Comparison of ENCODE assay signal across 1 cellular context in genomic region chr12:68344126-68344525, GRCh38.
TF ChIP-seq lines count a peak whose summit lies in the region.

No MANE protein-coding gene starts in this region.

TF ChIP-seq in HepG2, 621 proteins besides CTCF, POLR2A, EP300 and RAD21 (continued from another document and continues in another):
- TF ChIP-seq, protein P1, sequence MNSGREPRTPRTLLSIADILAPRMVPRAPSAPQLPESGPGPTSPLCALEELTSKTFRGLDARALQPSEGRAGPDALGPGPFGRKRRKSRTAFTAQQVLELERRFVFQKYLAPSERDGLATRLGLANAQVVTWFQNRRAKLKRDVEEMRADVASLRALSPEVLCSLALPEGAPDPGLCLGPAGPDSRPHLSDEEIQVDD (CRISPR knock-in tag; IDR thresholded peaks at IDR 0.05; ENCODE audit: borderline replicate concordance), result no peak
- TF ChIP-seq ZNF280D (CRISPR knock-in tag; IDR thresholded peaks at IDR 0.05) (no peak), ATF1 (CRISPR knock-in tag; IDR thresholded peaks at IDR 0.05) (no peak), MLX (CRISPR knock-in tag; IDR thresholded peaks at IDR 0.05) (peak; percentile 39; the same call in 1 of the 2 replicates), DRAP1 (CRISPR knock-in tag; IDR thresholded peaks at IDR 0.05) (no peak), BORCS8-MEF2B (CRISPR knock-in tag; IDR thresholded peaks at IDR 0.05) (no peak), CEBPZ (IDR thresholded peaks at IDR 0.05; ENCODE audit: low read length) (no peak), ZNF766 (CRISPR knock-in tag; IDR thresholded peaks at IDR 0.05; ENCODE audit: borderline replicate concordance) (no peak), TMF1 (CRISPR knock-in tag; IDR thresholded peaks at IDR 0.05; ENCODE audit: low read depth) (no peak), ZNF580 (CRISPR knock-in tag; IDR thresholded peaks at IDR 0.05; ENCODE audit: borderline replicate concordance, low read depth) (no peak), ZFP62 (CRISPR knock-in tag; IDR thresholded peaks at IDR 0.05) (no peak), RXRA (CRISPR knock-in tag; IDR thresholded peaks at IDR 0.05) (no peak; the same call in 1 of the 2 replicates), SKIL (CRISPR knock-in tag; IDR thresholded peaks at IDR 0.05; ENCODE audit: borderline replicate concordance) (no peak), SATB2 (CRISPR knock-in tag; IDR thresholded peaks at IDR 0.05) (no peak), ZNF775 (CRISPR knock-in tag; IDR thresholded peaks at IDR 0.05; ENCODE audit: borderline replicate concordance) (no peak), STAG1 (CRISPR knock-in tag; IDR thresholded peaks at IDR 0.05) (no peak), ZNF777 (CRISPR knock-in tag; IDR thresholded peaks at IDR 0.05) (no peak), U2AF1 (optimal IDR thresholded peaks at IDR 0.05; ENCODE audit: low read depth, low read length) (no peak), CSRNP2 (CRISPR knock-in tag; conservative IDR thresholded peaks at IDR 0.05; ENCODE audit: low read depth) (no peak), ZNF577 (CRISPR knock-in tag; IDR thresholded peaks at IDR 0.05; ENCODE audit: borderline replicate concordance, low read depth) (no peak), ZNF512B (CRISPR knock-in tag; IDR thresholded peaks at IDR 0.05; ENCODE audit: borderline replicate concordance) (no peak), ZNF296 (CRISPR knock-in tag; conservative IDR thresholded peaks at IDR 0.05) (no peak), SP5 (CRISPR knock-in tag; IDR thresholded peaks at IDR 0.05; ENCODE audit: borderline replicate concordance, low read depth) (no peak), AKNA (CRISPR knock-in tag; IDR thresholded peaks at IDR 0.05; ENCODE audit: borderline replicate concordance) (no peak), ZNF879 (CRISPR knock-in tag; IDR thresholded peaks at IDR 0.05) (no peak), PAX8 (CRISPR knock-in tag; IDR thresholded peaks at IDR 0.05; ENCODE audit: borderline replicate concordance) (no peak), SIX1 (CRISPR knock-in tag; IDR thresholded peaks at IDR 0.05; ENCODE audit: borderline replicate concordance) (peak; percentile 55; the same call in 1 of the 2 replicates), ZNF761 (CRISPR knock-in tag; conservative IDR thresholded peaks at IDR 0.05) (no peak)
- TF ChIP-seq, protein P2, sequence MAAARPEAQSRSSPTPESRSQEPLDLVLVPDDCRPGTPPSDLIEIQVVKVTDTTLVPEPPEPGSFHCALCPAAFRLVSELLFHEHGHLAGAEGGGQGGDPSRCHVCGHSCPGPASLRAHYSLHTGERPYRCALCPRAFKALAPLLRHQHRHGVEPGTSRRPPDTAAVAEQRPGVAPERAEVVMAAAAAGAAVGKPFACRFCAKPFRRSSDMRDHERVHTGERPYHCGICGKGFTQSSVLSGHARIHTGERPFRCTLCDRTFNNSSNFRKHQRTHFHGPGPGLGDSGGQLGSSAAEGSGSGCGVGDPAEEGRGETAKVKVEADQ (CRISPR knock-in tag; IDR thresholded peaks at IDR 0.05; ENCODE audit: borderline replicate concordance), result no peak
- TF ChIP-seq, protein P3, sequence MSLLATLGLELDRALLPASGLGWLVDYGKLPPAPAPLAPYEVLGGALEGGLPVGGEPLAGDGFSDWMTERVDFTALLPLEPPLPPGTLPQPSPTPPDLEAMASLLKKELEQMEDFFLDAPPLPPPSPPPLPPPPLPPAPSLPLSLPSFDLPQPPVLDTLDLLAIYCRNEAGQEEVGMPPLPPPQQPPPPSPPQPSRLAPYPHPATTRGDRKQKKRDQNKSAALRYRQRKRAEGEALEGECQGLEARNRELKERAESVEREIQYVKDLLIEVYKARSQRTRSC (CRISPR knock-in tag; IDR thresholded peaks at IDR 0.05; ENCODE audit: low read depth), result no peak
- TF ChIP-seq, protein P4, sequence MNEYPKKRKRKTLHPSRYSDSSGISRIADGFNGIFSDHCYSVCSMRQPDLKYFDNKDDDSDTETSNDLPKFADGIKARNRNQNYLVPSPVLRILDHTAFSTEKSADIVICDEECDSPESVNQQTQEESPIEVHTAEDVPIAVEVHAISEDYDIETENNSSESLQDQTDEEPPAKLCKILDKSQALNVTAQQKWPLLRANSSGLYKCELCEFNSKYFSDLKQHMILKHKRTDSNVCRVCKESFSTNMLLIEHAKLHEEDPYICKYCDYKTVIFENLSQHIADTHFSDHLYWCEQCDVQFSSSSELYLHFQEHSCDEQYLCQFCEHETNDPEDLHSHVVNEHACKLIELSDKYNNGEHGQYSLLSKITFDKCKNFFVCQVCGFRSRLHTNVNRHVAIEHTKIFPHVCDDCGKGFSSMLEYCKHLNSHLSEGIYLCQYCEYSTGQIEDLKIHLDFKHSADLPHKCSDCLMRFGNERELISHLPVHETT (CRISPR knock-in tag; conservative IDR thresholded peaks at IDR 0.05), result no peak
